8 cellular contexts compared by ENCODE assay signal in the genomic region with DNA sequence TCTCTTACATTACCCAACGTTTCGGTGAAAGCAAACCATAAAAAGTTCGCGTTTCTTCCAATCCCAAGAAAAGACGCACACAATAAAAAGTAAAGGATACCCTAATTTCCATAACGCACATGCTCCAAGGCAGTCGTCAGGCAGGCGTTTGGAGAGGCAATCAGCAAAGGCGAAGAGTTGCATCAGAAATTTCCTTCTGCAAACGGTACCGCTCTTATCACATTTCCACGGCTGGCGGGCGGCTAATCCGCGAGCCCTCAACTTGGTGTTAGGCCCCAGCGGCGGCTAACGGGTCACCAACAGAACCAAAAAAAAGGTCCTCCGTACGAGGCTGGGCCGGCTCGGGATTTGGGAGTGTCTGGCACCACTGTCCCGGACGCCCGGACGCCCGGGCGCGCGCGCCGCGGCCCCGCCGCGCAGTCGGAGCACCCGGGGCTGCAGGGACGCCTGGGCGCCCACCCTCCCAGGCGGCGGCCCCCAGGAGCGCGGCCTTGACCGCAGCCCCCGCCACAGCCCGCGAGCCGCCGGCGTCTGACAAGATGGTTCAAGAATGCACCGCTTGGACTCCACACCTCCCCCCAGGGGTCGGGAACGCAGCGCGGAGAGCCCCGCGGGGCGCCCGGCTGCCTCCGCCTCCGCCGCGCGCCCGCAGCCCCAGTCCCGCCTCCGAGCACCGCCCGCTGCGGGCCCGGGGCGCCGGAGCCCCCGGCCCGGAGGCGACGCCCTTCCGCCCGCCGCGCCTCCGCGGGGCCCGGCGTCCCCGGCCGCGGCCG. TPM values are rescaled to one million over a fixed set of nuclear protein-coding genes. Genes with fewer than 3 reads are reported as not detected.
A peak's percentile ranks its signal among the peaks of the same experiment; 100 is the strongest.
DNase-seq lines count a peak whose midpoint lies in the region; ATAC-seq lines count a peak whose summit lies in the region.

No MANE protein-coding gene starts in this region.

- ATAC-seq in left cardiac atrium, result peak; percentile 18 to 41
- no peak for ATAC-seq in GM18870 (IDR thresholded peaks at IDR 0.05; ENCODE audit: unreplicated experiment)

- in situ Hi-C loops in Caki2 (cut with HindIII; ENCODE audit: low pct_unique_long_range_greater_than_20kb, low sequenced_read_pairs), result no loop called here

- peak overlapping the region; percentile 82 for H2AFZ ChIP-seq in trophoblast cell (ENCODE audit: insufficient read depth, low read length, poor library complexity)

- H3K14ac ChIP-seq in trophoblast cell (ENCODE audit: low read length), result peak overlapping the region; percentile 85

- H3K4ac ChIP-seq in trophoblast cell (ENCODE audit: low read depth, low read length), result no peak overlapping the region

- no peak overlapping the region for H3K23ac ChIP-seq in trophoblast cell (ENCODE audit: low read length)

- H3K9me3 ChIP-seq in MG63 (no peaks in the 10 kb centered on the region), trophoblast cell (ENCODE audit: insufficient read depth, low read depth, low read length) (peaks cover 2% of the 10 kb centered on the region)

- peaks cover 7% of the 10 kb centered on the region for H3K79me1 ChIP-seq in trophoblast cell (ENCODE audit: low read length)

- peak overlapping the region; percentile 63 for H2BK5ac ChIP-seq in trophoblast cell (ENCODE audit: low read depth, low read length, poor library complexity)

- H3K4me1 ChIP-seq in trophoblast cell (ENCODE audit: control insufficient read depth in 1 of 2, insufficient read depth in 2 of 2, low read length in 2 of 2), result peaks cover 4 to 9% of the 10 kb centered on the region in 2 experiments

- intact Hi-C loops in left cardiac atrium (cut with DNase I), result loop anchor here (5.0 to 10.0 kb wide), 4 partner anchors 272 to 350 kb away; no protein-coding TSS in a partner anchor

- H4K91ac ChIP-seq in trophoblast cell (ENCODE audit: low read depth, low read length), result peak overlapping the region; percentile 90

- peak overlapping the region; percentile 66 for H4K12ac ChIP-seq in trophoblast cell (ENCODE audit: low read depth, low read length)

- H2AK5ac ChIP-seq in trophoblast cell (ENCODE audit: low read length), result no peak overlapping the region

- peak; percentile 40 for DNase-seq in Caki2 (ENCODE audit: low read depth)
- DNase-seq in MG63, result peak; percentile 67
- DNase-seq in activated naive CD4-positive, alpha-beta T cell treated with anti-CD3 and anti-CD28 coated beads, Interleukin-2, amount 50 U/mL, for 16 hours, result peak; percentile 20
- DNase-seq in left cardiac atrium, result peak; percentile 61
- peak; percentile 58 to 72 for DNase-seq in trophoblast cell
- DNase-seq in GM19238 (ENCODE audit: insufficient read length, low spot score), result no peak
- no peak for DNase-seq in NCI-H2227 (lab: John Stamatoyannopoulos, UW; ENCODE audit: unreplicated experiment)

- H3K27me3 ChIP-seq in MG63 (no peaks in the 10 kb centered on the region), trophoblast cell (ENCODE audit: insufficient read depth, low read length) (peaks cover 4% of the 10 kb centered on the region)

- WGBS in trophoblast cell (ENCODE audit: extremely low coverage, insufficient coverage, insufficient read length), result no CpG with 5 or more reads among the region's 91 CpGs

- H3K4me3 ChIP-seq in MG63 (peak overlapping the region; percentile 78), trophoblast cell (ENCODE audit: low read depth, low read length) (peak overlapping the region; percentile 82)

- H3K9ac ChIP-seq in trophoblast cell (ENCODE audit: low read length), result peak overlapping the region; percentile 83

- no peak overlapping the region for H2BK12ac ChIP-seq in trophoblast cell (ENCODE audit: low read length)

- H3K4me2 ChIP-seq in trophoblast cell (ENCODE audit: low read length), result peak overlapping the region; percentile 96

- H4K8ac ChIP-seq in trophoblast cell (ENCODE audit: low read depth, low read length), result peak overlapping the region; percentile 64

- H3K27ac ChIP-seq in trophoblast cell (ENCODE audit: low read depth, low read length), result peak overlapping the region; percentile 66

- H3K79me2 ChIP-seq in trophoblast cell (ENCODE audit: control insufficient read depth, insufficient read depth, low read length, poor library complexity), result peaks cover 13% of the 10 kb centered on the region

- H3K36me3 ChIP-seq in MG63, result peaks cover 16% of the 10 kb centered on the region
- H3K36me3 ChIP-seq in trophoblast cell (ENCODE audit: control insufficient read depth in 1 of 2, insufficient read depth in 2 of 2, low read length in 2 of 2), result peaks cover 0 to 2% of the 10 kb centered on the region in 2 experiments

- H3K18ac ChIP-seq in trophoblast cell (ENCODE audit: low read length), result peak overlapping the region; percentile 92

- no peak overlapping the region for H2BK120ac ChIP-seq in trophoblast cell (ENCODE audit: insufficient read depth, low read length, poor library complexity)

RNA-seq across cellular contexts. Expression of a gene that starts 9.8 kb away (rescaled TPM):
- total RNA-seq in Caki2 (2014; rRNA removed; shearing (Covaris generic); ENCODE audit: low replicate concordance), result 83.7 and 87.2 TPM in 2 replicates
- total RNA-seq in MG63 (2014; rRNA removed; shearing (Covaris generic); ENCODE audit: low replicate concordance), result 27.5 and 33.1 TPM in 2 replicates
- 10 to 100 TPM; 39.9 to 45.6 TPM for total RNA-seq in left cardiac atrium
- 24.4 and 24.9 TPM in 2 replicates for polyA plus RNA-seq in trophoblast cell (2013)

Comparison
In these comparisons a context has a peak if more than half of its experiments do, and no peak if none do; other contexts are left out.
1. DNase-seq: peak in Caki2 (single experiment), MG63 (single experiment), activated naive CD4-positive, alpha-beta T cell treated with anti-CD3 and anti-CD28 coated beads, Interleukin-2, amount 50 U/mL, for 16 hours (single experiment), left cardiac atrium (single experiment) and trophoblast cell (2 of 2); none in GM19238 (single experiment) and NCI-H2227 (single experiment).